Comparison of ENCODE assay signal across 31 cellular contexts in the genomic region with DNA sequence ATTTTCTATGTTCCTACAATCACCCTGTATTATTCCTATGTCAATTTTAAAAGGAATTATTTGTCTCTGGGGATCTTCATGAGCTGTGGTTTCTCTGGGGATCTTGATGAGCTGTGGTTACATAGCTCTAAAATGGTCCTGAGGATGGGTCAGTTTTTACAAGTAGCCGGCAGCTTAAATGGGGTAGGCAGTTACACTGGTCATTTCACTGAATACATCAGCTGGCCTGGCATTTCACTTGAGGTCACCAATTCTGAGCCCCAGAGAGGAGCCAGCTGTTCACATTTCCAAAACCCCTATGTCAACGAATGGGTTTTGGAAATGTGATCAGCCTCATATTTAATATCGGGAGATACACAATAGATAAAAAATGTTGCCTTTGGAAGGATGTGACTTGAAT.
"Had no signal": no experiment of that assay in that cellular context is flagged by ENCODE, and none has a peak within 500 bp of the region (broad histone marks: within the 10 kb centered on the region; RNA-seq: fewer than 3 reads in every experiment).

No MANE protein-coding gene starts in this region.

- ATAC-seq: activated CD4-positive, CD25-positive, alpha-beta regulatory T cell treated with anti-CD3 and anti-CD28 coated beads, Interleukin-2, amount 50 U/mL, for 24 hours; activated CD8-positive, alpha-beta T cell treated with anti-CD3 and anti-CD28 coated beads for 36 hours; activated T-cell treated with anti-CD3 and anti-CD28 coated beads, Interleukin-2, amount 50 U/mL, for 4 hours; activated T-helper 17 cell treated with anti-CD3 and anti-CD28 coated beads, Interleukin-2, amount 50 U/mL, for 72 hours; effector memory CD8-positive, alpha-beta T cell; foreskin keratinocyte; gastrocnemius medialis; heart left ventricle; T-helper 17 cell had no signal

- H3K9me3 ChIP-seq: gastrocnemius medialis, heart left ventricle had no signal

- DNase-seq: activated B cell treated with CpG ODN at 0.5 μM for 24 hours; activated CD4-positive, alpha-beta T cell treated with anti-CD3 and anti-CD28 coated beads for 48 hours; activated CD4-positive, alpha-beta T cell treated with anti-CD3 and anti-CD28 coated beads, Interleukin-2, amount 50 U/mL, for 1 hour; activated CD4-positive, alpha-beta T cell treated with anti-CD3 and anti-CD28 coated beads, Interleukin-2, amount 50 U/mL, for 48 hours; activated CD8-positive, alpha-beta memory T cell treated with anti-CD3 and anti-CD28 coated beads for 24 hours; activated CD8-positive, alpha-beta T cell treated with anti-CD3 and anti-CD28 coated beads for 36 hours; activated effector memory CD4-positive, alpha-beta T cell treated with Interleukin-2 at 50 U/mL for 16 hours; activated gamma-delta T cell treated with Interleukin-2 at 50 U/mL for 16 hours; activated naive CD4-positive, alpha-beta T cell treated with anti-CD3 and anti-CD28 coated beads, Interleukin-2, amount 50 U/mL, for 16 hours; activated naive CD4-positive, alpha-beta T cell treated with Interleukin-2 at 50 U/mL for 16 hours; activated T-cell treated with anti-CD3 and anti-CD28 coated beads, Interleukin-2, amount 50 U/mL, for 4 hours; amniotic stem cell; anterior cingulate cortex; brain microvascular endothelial cell; dorsolateral prefrontal cortex; effector memory CD8-positive, alpha-beta T cell; foreskin keratinocyte; gastrocnemius medialis; glutamatergic neuron; heart left ventricle; T-helper 1 cell; T-helper 17 cell; T1000; WERI-Rb-1 had no signal

- H3K4me1 ChIP-seq: foreskin keratinocyte, gastrocnemius medialis, heart left ventricle had no signal

- H3K4me1 Mint-ChIP-seq: activated B cell treated with CpG ODN at 0.5 μM for 24 hours; activated T-helper 17 cell treated with anti-CD3 and anti-CD28 coated beads, Interleukin-2, amount 50 U/mL, for 72 hours; central memory CD8-positive, alpha-beta T cell; T-helper 17 cell had no signal

- H3K4me3 Mint-ChIP-seq: activated B cell treated with CpG ODN at 0.5 μM for 24 hours; activated CD8-positive, alpha-beta T cell treated with anti-CD3 and anti-CD28 coated beads for 36 hours; activated naive CD8-positive, alpha-beta T cell; activated T-cell treated with anti-CD3 and anti-CD28 coated beads, Interleukin-2, amount 50 U/mL, for 4 hours; activated T-helper 17 cell treated with anti-CD3 and anti-CD28 coated beads, Interleukin-2, amount 50 U/mL, for 72 hours; central memory CD8-positive, alpha-beta T cell; dendritic cell treated with granulocyte-macrophage colony-stimulating factor and Interleukin-4, amounts not matched to agents 40 ng/mL and 50 ng/mL, for 4 days; effector memory CD8-positive, alpha-beta T cell; T-helper 17 cell; T-helper 2 cell treated with Interferon-gamma antibody and Interleukin-4, amounts not matched to agents 5 μg/mL and 100 μg/mL, for 36 hours had no signal

- H3K27ac ChIP-seq: brain microvascular endothelial cell, coronary artery, dorsolateral prefrontal cortex, foreskin keratinocyte, gastrocnemius medialis, heart left ventricle, WERI-Rb-1 had no signal

- H3K4me3 ChIP-seq: coronary artery, dorsolateral prefrontal cortex, gastrocnemius medialis, heart left ventricle had no signal

- H3K36me3 ChIP-seq: brain microvascular endothelial cell, gastrocnemius medialis, heart left ventricle, WERI-Rb-1 had no signal

- H3K9me3 Mint-ChIP-seq: activated B cell treated with CpG ODN at 0.5 μM for 24 hours; activated CD8-positive, alpha-beta T cell treated with anti-CD3 and anti-CD28 coated beads for 36 hours; activated T-cell treated with anti-CD3 and anti-CD28 coated beads, Interleukin-2, amount 50 U/mL, for 4 hours; central memory CD8-positive, alpha-beta T cell had no signal

- H3K36me3 Mint-ChIP-seq: activated naive CD8-positive, alpha-beta T cell had no signal

- H3K27me3 ChIP-seq: brain microvascular endothelial cell, dorsolateral prefrontal cortex, foreskin keratinocyte, gastrocnemius medialis, heart left ventricle had no signal

- H3K27me3 Mint-ChIP-seq: activated CD8-positive, alpha-beta T cell treated with anti-CD3 and anti-CD28 coated beads for 36 hours; activated naive CD8-positive, alpha-beta T cell; activated T-helper 17 cell treated with anti-CD3 and anti-CD28 coated beads, Interleukin-2, amount 50 U/mL, for 72 hours; central memory CD8-positive, alpha-beta T cell; dendritic cell treated with granulocyte-macrophage colony-stimulating factor and Interleukin-4, amounts not matched to agents 40 ng/mL and 50 ng/mL, for 4 days; effector memory CD8-positive, alpha-beta T cell; T-helper 17 cell had no signal

- H3K27ac Mint-ChIP-seq: activated B cell treated with CpG ODN at 0.5 μM for 24 hours; activated CD8-positive, alpha-beta T cell treated with anti-CD3 and anti-CD28 coated beads for 36 hours; activated naive CD8-positive, alpha-beta T cell; activated T-helper 17 cell treated with anti-CD3 and anti-CD28 coated beads, Interleukin-2, amount 50 U/mL, for 72 hours; dendritic cell treated with granulocyte-macrophage colony-stimulating factor and Interleukin-4, amounts not matched to agents 40 ng/mL and 50 ng/mL, for 4 days; effector memory CD8-positive, alpha-beta T cell; T-helper 17 cell; T-helper 2 cell treated with Interferon-gamma antibody and Interleukin-4, amounts not matched to agents 5 μg/mL and 100 μg/mL, for 36 hours had no signal
